Comparison of ENCODE assay signal across 22 cellular contexts in the genomic region with DNA sequence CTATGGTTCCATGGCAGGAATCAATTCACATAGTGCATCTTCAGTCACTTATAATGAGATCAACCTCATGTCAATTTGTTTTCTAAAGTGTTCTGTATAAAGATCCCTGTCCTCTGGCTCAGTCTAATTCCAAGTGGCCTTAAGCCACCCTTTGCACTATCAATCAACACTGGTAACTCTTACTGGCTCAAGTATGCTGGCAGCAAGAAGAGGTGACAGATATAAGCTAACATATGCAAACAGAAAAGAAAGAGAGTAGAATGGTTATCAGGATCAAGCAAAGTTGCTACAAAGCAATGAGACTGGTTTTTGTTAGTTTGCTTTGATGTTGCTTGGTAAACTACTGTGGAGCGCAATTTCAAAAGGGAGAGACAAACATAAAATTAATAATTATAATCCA.
DNase-seq lines count a peak whose midpoint lies in the region; ATAC-seq and TF ChIP-seq lines count a peak whose summit lies in the region.
"Had no signal": no experiment of that assay in that cellular context is flagged by ENCODE, and none has a peak within 500 bp of the region (broad histone marks: within the 10 kb centered on the region; RNA-seq: fewer than 3 reads in every experiment).

No MANE protein-coding gene starts in this region.

- H3K27me3 Mint-ChIP-seq in T-helper 17 cell: no peaks in the 10 kb centered on the region
- no peaks in the 10 kb centered on the region for H3K27me3 Mint-ChIP-seq in effector memory CD8-positive, alpha-beta T cell
- no peaks in the 10 kb centered on the region for H3K27me3 Mint-ChIP-seq in memory B cell
- no peaks in the 10 kb centered on the region for H3K27me3 Mint-ChIP-seq in neural progenitor cell (ENCODE audit: insufficient read depth, low read depth)
- H3K27me3 Mint-ChIP-seq: CD4-positive, alpha-beta T cell had no signal

- no peak overlapping the region for H3K4me3 ChIP-seq in neural progenitor cell
- H3K4me3 ChIP-seq: A549; BLaER1 treated with 17β-estradiol and CSF1 and Interleukin-3, amounts not matched to agents 10 nM and 100 nM; HAP-1 had no signal

- H3K36me3 Mint-ChIP-seq in T-helper 17 cell (ENCODE audit: low read depth) (peaks cover 6% of the 10 kb centered on the region), memory B cell (peaks cover 12% of the 10 kb centered on the region), neural progenitor cell (no peaks in the 10 kb centered on the region)
- no peaks in the 10 kb centered on the region for H3K36me3 Mint-ChIP-seq in effector memory CD8-positive, alpha-beta T cell (ENCODE audit: insufficient read depth)

- peaks cover 10% of the 10 kb centered on the region for H3K4me1 ChIP-seq in neural progenitor cell
- H3K4me1 ChIP-seq: A549; BE2C; BLaER1 treated with 17β-estradiol and CSF1 and Interleukin-3, amounts not matched to agents 10 nM and 100 nM had no signal

- H3K27ac Mint-ChIP-seq in T-helper 17 cell (peak overlapping the region; percentile 44), memory B cell (peak overlapping the region; percentile 51), neural progenitor cell (no peak overlapping the region)
- peak overlapping the region; percentile 4 to 6 for H3K27ac Mint-ChIP-seq in effector memory CD8-positive, alpha-beta T cell
- H3K27ac Mint-ChIP-seq: CD4-positive, alpha-beta T cell; HFFc6 had no signal

- TF ChIP-seq CTCF in neural progenitor cell (IDR thresholded peaks at IDR 0.05): no peak

- no peaks in the 10 kb centered on the region for H4K20me1 ChIP-seq in neural progenitor cell (ENCODE audit: low read depth)

- H3K4me3 Mint-ChIP-seq in T-helper 17 cell (no peak overlapping the region), memory B cell (no peak overlapping the region), neural progenitor cell (no peak overlapping the region)
- no peak overlapping the region for H3K4me3 Mint-ChIP-seq in effector memory CD8-positive, alpha-beta T cell
- H3K4me3 Mint-ChIP-seq: CD14-positive monocyte; CD4-positive, alpha-beta T cell; CD8-positive, alpha-beta memory T cell; HFFc6 had no signal

- H3K9ac ChIP-seq in neural progenitor cell: no peak overlapping the region
- H3K9ac ChIP-seq: BLaER1 treated with 17β-estradiol and CSF1 and Interleukin-3, amounts not matched to agents 10 nM and 100 nM had no signal

- no peaks in the 10 kb centered on the region for H3K36me3 ChIP-seq in neural progenitor cell
- H3K36me3 ChIP-seq: BE2C; BLaER1 treated with 17β-estradiol and CSF1 and Interleukin-3, amounts not matched to agents 10 nM and 100 nM; HAP-1 had no signal

- H3K4me2 ChIP-seq in neural progenitor cell: no peak overlapping the region
- H3K4me2 ChIP-seq: A549; BLaER1 treated with 17β-estradiol and CSF1 and Interleukin-3, amounts not matched to agents 10 nM and 100 nM had no signal

- ATAC-seq in T-helper 17 cell (no peak), memory B cell (ENCODE audit: low read depth) (no peak)
- ATAC-seq in effector memory CD8-positive, alpha-beta T cell (replicated peaks): no peak
- ATAC-seq: A549 had no signal

- H3F3A ChIP-seq in neural progenitor cell (ENCODE audit: low read depth): no peaks in the 10 kb centered on the region

- no peaks in the 10 kb centered on the region for H3K79me2 ChIP-seq in neural progenitor cell (ENCODE audit: low read depth)

- H3K9me3 ChIP-seq in T-helper 17 cell (ENCODE audit: control insufficient read depth, low read length, poor library complexity, severe bottlenecking): no peaks in the 10 kb centered on the region
- peaks cover 4% of the 10 kb centered on the region for H3K9me3 ChIP-seq in neural progenitor cell (ENCODE audit: low read depth)
- H3K9me3 ChIP-seq: A549; BE2C; BLaER1 treated with 17β-estradiol and CSF1 and Interleukin-3, amounts not matched to agents 10 nM and 100 nM; HAP-1 had no signal

- H3K4me1 Mint-ChIP-seq in T-helper 17 cell (peaks cover 25% of the 10 kb centered on the region), memory B cell (peaks cover 25% of the 10 kb centered on the region), neural progenitor cell (peaks cover 4% of the 10 kb centered on the region)
- peaks cover 26 to 44% of the 10 kb centered on the region in 2 donors for H3K4me1 Mint-ChIP-seq in effector memory CD8-positive, alpha-beta T cell (ENCODE audit: low read depth in 2 of 2)
- H3K4me1 Mint-ChIP-seq: CD14-positive monocyte had no signal

- H2AFZ ChIP-seq in neural progenitor cell (replicated peaks): no peak overlapping the region

- no peak overlapping the region for H3K27ac ChIP-seq in neural progenitor cell
- H3K27ac ChIP-seq: A549; BLaER1 treated with 17β-estradiol and CSF1 and Interleukin-3, amounts not matched to agents 10 nM and 100 nM had no signal

- DNase-seq in NCI-H82 (lab: John Stamatoyannopoulos, UW): peak; percentile 85
- no peak for DNase-seq in T-helper 17 cell
- DNase-seq in effector memory CD8-positive, alpha-beta T cell: no peak
- DNase-seq in memory B cell (ENCODE audit: low spot score in 2 of 2): no peak
- no peak for DNase-seq in EL
- DNase-seq in GM03348 (ENCODE audit: low spot score): no peak
- no peak for DNase-seq in neural progenitor cell (ENCODE audit: low spot score)
- DNase-seq: 8988T; ACHN; AML-193; BE2C; CD4-positive, alpha-beta T cell; CD8-positive, alpha-beta memory T cell; DMS 273 treated with DMSO at 0.1 percent for 48 hours; DMS79; GF-D8; GOT3; HFFc6 had no signal

- no peaks in the 10 kb centered on the region for H3K27me3 ChIP-seq in neural progenitor cell
- H3K27me3 ChIP-seq: BE2C had no signal

- no peaks in the 10 kb centered on the region for H3K9me3 Mint-ChIP-seq in effector memory CD8-positive, alpha-beta T cell
- no peaks in the 10 kb centered on the region for H3K9me3 Mint-ChIP-seq in memory B cell
- no peaks in the 10 kb centered on the region for H3K9me3 Mint-ChIP-seq in neural progenitor cell
- H3K9me3 Mint-ChIP-seq: CD4-positive, alpha-beta T cell; CD8-positive, alpha-beta memory T cell; HFFc6 had no signal
